In genomic region chr17:62321451-62321850, GRCh38 we compare ENCODE assay signal across 1 cellular context.
TF ChIP-seq lines count a peak whose summit lies in the region.

No MANE protein-coding gene starts in this region.

TF ChIP-seq in GM12891, 5 proteins besides CTCF, POLR2A, EP300 and RAD21:
- TF ChIP-seq PAX5 (IDR thresholded peaks at IDR 0.05; ENCODE audit: insufficient read depth, low read length, severe bottlenecking) (no peak), POLR2AphosphoS5 (IDR thresholded peaks at IDR 0.05; ENCODE audit: low read depth, low read length) (no peak)
TF ChIP-seq in GM12891: peak in this region for 0.
